In genomic region chr11:43619863-43620505, GRCh38 we compare ENCODE assay signal across 27 cellular contexts.
"Had no signal": no experiment of that assay in that cellular context is flagged by ENCODE, and none has a peak within 500 bp of the region (broad histone marks: within the 10 kb centered on the region; RNA-seq: fewer than 3 reads in every experiment).

No MANE protein-coding gene starts in this region.

- H3K36me3 ChIP-seq: colonic mucosa, esophagus squamous epithelium, gastrocnemius medialis, heart right ventricle, left lung had no signal

- FAIRE-seq: endometrium, islet of Langerhans, keratinocyte had no signal

- DNase-seq: colonic mucosa; cortex of kidney; effector CD8-positive, alpha-beta T cell; effector memory CD8-positive, alpha-beta T cell; endodermal cell; erythroblast; esophagus squamous epithelium; foreskin fibroblast; foreskin melanocyte; gastrocnemius medialis; glutamatergic neuron; head of caudate nucleus; heart right ventricle; hippocampal formation; left cardiac atrium; left lung; left ventricle myocardium superior; mammary epithelial cell; mesendoderm; midbrain; naive thymus-derived CD4-positive, alpha-beta T cell had no signal

- H3K27ac ChIP-seq: colonic mucosa, epithelial cell of prostate, esophagus squamous epithelium, gastrocnemius medialis, heart right ventricle, left lung had no signal

- H3K27me3 ChIP-seq: colonic mucosa had no signal

- ATAC-seq: effector memory CD8-positive, alpha-beta T cell; esophagus mucosa; gastrocnemius medialis; heart right ventricle; left cardiac atrium; left lung; left ventricle myocardium superior; naive thymus-derived CD4-positive, alpha-beta T cell had no signal

- H3K9me3 ChIP-seq: colonic mucosa, gastrocnemius medialis had no signal

- H3K4me3 ChIP-seq: colonic mucosa, esophagus squamous epithelium, gastrocnemius medialis, heart right ventricle, left lung, lung had no signal

- H3K4me1 ChIP-seq: colonic mucosa, esophagus squamous epithelium, gastrocnemius medialis, heart right ventricle, left lung had no signal
